Comparison of ENCODE assay signal across 1 cellular context in the genomic region with DNA sequence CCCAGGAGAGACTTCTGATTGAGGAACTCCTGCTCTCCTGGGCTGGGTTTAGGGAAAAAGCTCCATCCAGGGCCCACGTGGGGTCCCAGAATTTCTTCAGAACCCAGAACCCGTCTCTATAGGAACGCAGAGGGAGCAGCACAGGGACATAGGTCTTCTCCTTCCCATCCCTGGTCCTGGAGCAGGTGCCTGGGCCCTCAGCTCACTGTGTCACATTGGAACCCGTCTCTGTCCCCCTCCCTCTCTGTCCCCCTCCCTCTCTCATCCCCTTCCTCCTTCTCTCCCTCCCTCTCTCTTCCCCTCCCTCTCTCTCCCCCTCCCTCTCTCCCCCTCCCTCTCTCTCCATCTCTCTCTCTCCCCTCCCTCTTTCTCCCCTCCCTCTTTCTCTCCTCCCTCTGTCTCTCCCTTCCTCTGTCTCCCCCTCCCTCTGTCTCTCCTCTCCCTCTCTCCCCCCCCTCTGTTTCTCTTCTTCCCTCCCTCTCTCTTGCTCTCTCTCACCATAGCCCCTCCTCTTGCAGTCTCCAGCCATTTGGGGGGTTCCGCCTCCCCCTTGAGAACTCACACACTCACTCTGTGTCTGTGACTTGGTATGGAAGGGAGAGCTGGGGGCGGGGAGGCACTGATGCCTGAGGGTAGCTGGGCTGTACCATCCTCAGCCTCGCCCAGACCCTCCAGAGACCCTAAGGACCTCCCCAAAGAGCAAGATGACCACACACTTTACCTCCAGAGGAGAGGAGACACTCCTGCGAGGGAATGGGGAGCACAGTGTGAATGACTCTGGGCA.
TF ChIP-seq lines count a peak whose summit lies in the region.

No MANE protein-coding gene starts in this region.

TF ChIP-seq in IMR-90, 13 proteins besides CTCF, POLR2A, EP300 and RAD21 (continued from another document):
- TF ChIP-seq BHLHE40 (IDR thresholded peaks at IDR 0.05; ENCODE audit: low read depth, low read length), result no peak
- no peak for TF ChIP-seq CHD1 (IDR thresholded peaks at IDR 0.05; ENCODE audit: low read depth, low read length)
- TF ChIP-seq RFX5 (IDR thresholded peaks at IDR 0.05; ENCODE audit: low read depth, low read length), result no peak
